ENCODE assay signal across 8 cellular contexts in genomic region chrX:74293343-74293946, GRCh38.
DNase-seq lines count a peak whose midpoint lies in the region; TF ChIP-seq lines count a peak whose summit lies in the region.

No MANE protein-coding gene starts in this region.

- no peaks in the 10 kb centered on the region for H3K27me3 Mint-ChIP-seq in activated naive CD4-positive, alpha-beta T cell treated with anti-CD3 and anti-CD28 coated beads, Interleukin-2, amount 10 ng/mL, durations not matched to agents 7 days and 5 days

- peak overlapping the region; percentile 61 for H3K9ac ChIP-seq in SK-N-MC (ENCODE audit: insufficient read length)

- H3K9me3 Mint-ChIP-seq in activated naive CD4-positive, alpha-beta T cell treated with anti-CD3 and anti-CD28 coated beads, Interleukin-2, amount 10 ng/mL, durations not matched to agents 7 days and 5 days, result no peaks in the 10 kb centered on the region

- peak overlapping the region; percentile 97 for H3K4me3 Mint-ChIP-seq in activated naive CD4-positive, alpha-beta T cell treated with anti-CD3 and anti-CD28 coated beads, Interleukin-2, amount 10 ng/mL, durations not matched to agents 7 days and 5 days

- H3K27ac ChIP-seq in SK-N-MC, result no peak overlapping the region
- H3K27ac ChIP-seq in substantia nigra (ENCODE audit: low read depth, low read length, poor library complexity, severe bottlenecking), result peak overlapping the region; percentile 85

- POLR2A ChIA-PET in AG04449 (lab: Yijun Ruan, JAX), result no interaction called here

- TF ChIP-seq CTCF in AG04449 (IDR thresholded peaks at IDR 0.05; ENCODE audit: insufficient read depth, low read length, missing control alignments), result no peak

- H3K9me3 ChIP-seq in SK-N-MC (ENCODE audit: low read depth, low read length), result no peaks in the 10 kb centered on the region

- H3K27ac Mint-ChIP-seq in activated naive CD4-positive, alpha-beta T cell treated with anti-CD3 and anti-CD28 coated beads, Interleukin-2, amount 10 ng/mL, durations not matched to agents 7 days and 5 days, result peak overlapping the region; percentile 19

- H3K4me3 ChIP-seq in AG04449 (ENCODE audit: low read depth, low read length), result peak overlapping the region; percentile 78
- H3K4me3 ChIP-seq in SK-N-MC, result peak overlapping the region; percentile 82

- CTCF ChIA-PET in AG04449 (lab: Yijun Ruan, JAX), result interaction anchor here (0.6 to 1.4 kb wide), 2 partner anchors 51 to 92 kb away, joined by 3 read pairs; no protein-coding TSS in a partner anchor
- CTCF ChIA-PET in activated naive CD4-positive, alpha-beta T cell treated with anti-CD3 and anti-CD28 coated beads, Interleukin-2, amount 10 ng/mL, durations not matched to agents 7 days and 5 days (lab: Charles Lee), result no interaction called here

- H3K36me3 Mint-ChIP-seq in activated naive CD4-positive, alpha-beta T cell treated with anti-CD3 and anti-CD28 coated beads, Interleukin-2, amount 10 ng/mL, durations not matched to agents 7 days and 5 days, result peaks cover 8% of the 10 kb centered on the region

- peaks cover 28% of the 10 kb centered on the region for H3K4me1 Mint-ChIP-seq in activated naive CD4-positive, alpha-beta T cell treated with anti-CD3 and anti-CD28 coated beads, Interleukin-2, amount 10 ng/mL, durations not matched to agents 7 days and 5 days

- peaks cover 8% of the 10 kb centered on the region for H3K36me3 ChIP-seq in SK-N-MC (ENCODE audit: insufficient read depth, low read length)

- DNase-seq in AG04449 (ENCODE audit: low read depth, low spot score) (peak; percentile 4), GM19238 (ENCODE audit: insufficient read length, low spot score) (peak; percentile 23), NAMALWA (ENCODE audit: low spot score) (peak; percentile 63), SK-N-MC (ENCODE audit: low read depth, low spot score) (no peak), globus pallidus (ENCODE audit: low spot score) (peak; percentile 80), nucleus accumbens (lab: John Stamatoyannopoulos, UW) (peak in 55 of 56 donors; percentile 1 to 85 (median 66)), substantia nigra (lab: John Stamatoyannopoulos, UW) (peak; percentile 3 to 81 (median 63))
- peak; percentile 72 for DNase-seq in activated naive CD4-positive, alpha-beta T cell treated with anti-CD3 and anti-CD28 coated beads, Interleukin-2, amount 10 ng/mL, durations not matched to agents 7 days and 5 days
